In the genomic region with DNA sequence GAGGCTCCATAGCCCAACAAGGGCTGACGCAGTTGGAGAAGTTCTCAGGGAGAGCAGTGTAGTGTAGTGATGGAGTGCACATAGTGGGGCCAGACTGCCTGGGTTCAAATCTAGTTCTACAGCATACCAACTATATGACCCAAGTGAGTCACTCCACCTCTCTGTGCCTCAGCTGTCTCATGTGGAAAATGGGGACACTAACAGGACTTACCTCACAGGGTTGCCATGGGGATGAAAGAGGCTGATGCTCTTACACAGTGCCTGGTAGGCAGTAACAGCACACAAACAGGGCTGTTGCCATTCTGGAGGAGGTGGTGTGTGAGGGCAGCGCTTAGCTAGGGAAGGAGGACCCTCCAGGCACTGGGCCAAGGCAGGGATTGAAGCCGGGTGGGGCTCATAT, we compare ENCODE assay signal across 12 cellular contexts. TPM values are rescaled to one million over a fixed set of nuclear protein-coding genes. Genes with fewer than 3 reads are reported as not detected.
"Had no signal": no experiment of that assay in that cellular context is flagged by ENCODE, and none has a peak within 500 bp of the region (broad histone marks: within the 10 kb centered on the region; RNA-seq: fewer than 3 reads in every experiment).

No MANE protein-coding gene starts in this region.

RNA-seq across cellular contexts. Expression of gene FCGR3B, which starts 38.4 kb away (rescaled TPM):
- total RNA-seq: activated B cell treated with CpG ODN at 0.5 μM for 24 hours; activated CD4-positive, alpha-beta memory T cell treated with anti-CD3 and anti-CD28 coated beads, Interleukin-2, amount 10 ng/mL, durations not matched to agents 7 days and 5 days; activated CD4-positive, alpha-beta T cell treated with anti-CD3 and anti-CD28 coated beads, Interleukin-2, amount 10 ng/mL, durations not matched to agents 7 days and 5 days; activated naive CD8-positive, alpha-beta T cell treated with anti-CD3 and anti-CD28 coated beads for 36 hours; activated T-cell treated with anti-CD3 and anti-CD28 coated beads, Interleukin-2, amount 50 U/mL, for 4 hours; activated T-helper 1 cell treated with anti-CD3 and anti-CD28 coated beads, Interleukin-12 subunit alpha, Interleukin-12 subunit beta, Interleukin-2, Interleukin-4 antibody, amounts not matched to agents 30 ng/mL and 10 ng/mL and 1 ng/mL, durations not matched to agents 14 hours and 24 hours and 36 hours; ascending aorta; cardiac muscle cell; endodermal cell; fibroblast of lung; fibroblast of villous mesenchyme; T-helper 2 cell treated with Interferon-gamma antibody and Interleukin-4, amounts not matched to agents 100 ng/mL and 5 ng/mL, for 36 hours had no signal
- polyA plus RNA-seq: cardiac muscle cell, fibroblast of lung had no signal

RNA-seq across cellular contexts. Expression of gene FCGR3A, which starts 43.0 kb away (rescaled TPM):
- total RNA-seq: activated CD4-positive, alpha-beta T cell treated with anti-CD3 and anti-CD28 coated beads, Interleukin-2, amount 10 ng/mL, durations not matched to agents 7 days and 5 days; activated naive CD8-positive, alpha-beta T cell treated with anti-CD3 and anti-CD28 coated beads for 36 hours; activated T-helper 1 cell treated with anti-CD3 and anti-CD28 coated beads, Interleukin-12 subunit alpha, Interleukin-12 subunit beta, Interleukin-2, Interleukin-4 antibody, amounts not matched to agents 30 ng/mL and 10 ng/mL and 1 ng/mL, durations not matched to agents 14 hours and 24 hours and 36 hours; cardiac muscle cell; endodermal cell; fibroblast of lung; fibroblast of villous mesenchyme; T-helper 2 cell treated with Interferon-gamma antibody and Interleukin-4, amounts not matched to agents 100 ng/mL and 5 ng/mL, for 36 hours had no signal
- polyA plus RNA-seq: cardiac muscle cell, fibroblast of lung had no signal
